Comparison of ENCODE assay signal across 1 cellular context in the genomic region with DNA sequence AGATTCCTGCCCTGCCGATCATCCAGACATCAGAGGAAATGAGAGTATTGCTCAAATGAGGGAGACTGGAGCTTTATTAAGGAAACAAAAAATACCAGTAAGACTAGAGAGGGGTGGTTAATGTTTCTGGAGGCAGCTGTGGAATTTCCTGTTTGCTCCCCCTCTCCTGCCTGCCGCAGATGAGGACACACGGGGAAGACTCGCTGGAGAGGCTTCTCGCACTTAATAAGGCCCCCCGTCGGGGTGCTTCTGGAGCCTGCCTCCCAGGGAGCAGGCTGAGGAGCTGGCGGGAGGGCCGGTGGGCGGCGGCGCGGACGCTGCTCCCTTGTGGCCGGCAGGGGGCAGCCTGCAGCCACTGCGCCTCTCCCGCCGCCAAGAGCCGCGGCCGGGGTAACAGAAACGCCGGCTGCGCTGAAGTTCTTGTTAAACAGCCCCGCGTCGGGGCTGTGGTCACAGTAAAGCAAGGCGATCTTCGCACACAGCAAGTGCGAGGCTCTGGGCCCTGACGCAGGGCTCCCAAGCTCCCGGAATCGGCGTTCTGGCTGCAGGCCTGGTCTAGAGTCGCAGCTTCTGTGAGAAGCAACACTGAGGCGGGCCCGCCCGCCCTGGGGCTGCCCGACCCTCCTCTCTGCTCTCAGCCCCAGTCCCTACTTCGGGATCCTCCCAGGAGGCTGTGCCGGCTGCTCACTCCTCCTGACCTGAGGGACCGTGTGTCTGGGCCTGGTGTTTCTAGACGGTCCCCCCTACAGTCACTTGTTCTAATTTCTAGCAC.
TF ChIP-seq lines count a peak whose summit lies in the region.

No MANE protein-coding gene starts in this region.

TF ChIP-seq in HepG2, 621 proteins besides CTCF, POLR2A, EP300 and RAD21:
- TF ChIP-seq HNRNPLL (IDR thresholded peaks at IDR 0.05; ENCODE audit: low read depth, low read length, poor library complexity, severe bottlenecking) (peak; percentile 61), ZNF782 (CRISPR knock-in tag; IDR thresholded peaks at IDR 0.05; ENCODE audit: borderline replicate concordance) (no peak), NFKBIZ (CRISPR knock-in tag; IDR thresholded peaks at IDR 0.05) (no peak), ZBTB38 (CRISPR knock-in tag; IDR thresholded peaks at IDR 0.05) (0 out of 2 replicates have a peak, but pooled peaks have one; percentile 14), STAG1 (CRISPR knock-in tag; IDR thresholded peaks at IDR 0.05) (peak; percentile 71), ATF7-NPFF (CRISPR knock-in tag; IDR thresholded peaks at IDR 0.05; ENCODE audit: low read depth) (peak; percentile 24; the same call in 1 of the 2 replicates), AGO2 (optimal IDR thresholded peaks at IDR 0.05; ENCODE audit: low read depth, low read length) (peak; percentile 95), CREB1 (IDR thresholded peaks at IDR 0.05) (no peak), CREB1 (CRISPR knock-in tag; IDR thresholded peaks at IDR 0.05) (no peak), RBFOX2 (IDR thresholded peaks at IDR 0.05; ENCODE audit: low read depth, low read length) (peak; percentile 71), ZNF446 (CRISPR knock-in tag; IDR thresholded peaks at IDR 0.05) (0 out of 2 replicates have a peak, but pooled peaks have one; percentile 40), ZNF572 (CRISPR knock-in tag; IDR thresholded peaks at IDR 0.05) (no peak), HOXA3 (CRISPR knock-in tag; IDR thresholded peaks at IDR 0.05) (peak; percentile 72), SUZ12 (IDR thresholded peaks at IDR 0.05; ENCODE audit: low read depth, low read length) (no peak), YY1 (IDR thresholded peaks at IDR 0.05; ENCODE audit: insufficient read depth, insufficient replicate concordance, low read depth, low read length) (peak; percentile 48), GABPB1 (CRISPR knock-in tag; IDR thresholded peaks at IDR 0.05) (peak; percentile 40; the same call in 1 of the 2 replicates)
- TF ChIP-seq, protein P1, sequence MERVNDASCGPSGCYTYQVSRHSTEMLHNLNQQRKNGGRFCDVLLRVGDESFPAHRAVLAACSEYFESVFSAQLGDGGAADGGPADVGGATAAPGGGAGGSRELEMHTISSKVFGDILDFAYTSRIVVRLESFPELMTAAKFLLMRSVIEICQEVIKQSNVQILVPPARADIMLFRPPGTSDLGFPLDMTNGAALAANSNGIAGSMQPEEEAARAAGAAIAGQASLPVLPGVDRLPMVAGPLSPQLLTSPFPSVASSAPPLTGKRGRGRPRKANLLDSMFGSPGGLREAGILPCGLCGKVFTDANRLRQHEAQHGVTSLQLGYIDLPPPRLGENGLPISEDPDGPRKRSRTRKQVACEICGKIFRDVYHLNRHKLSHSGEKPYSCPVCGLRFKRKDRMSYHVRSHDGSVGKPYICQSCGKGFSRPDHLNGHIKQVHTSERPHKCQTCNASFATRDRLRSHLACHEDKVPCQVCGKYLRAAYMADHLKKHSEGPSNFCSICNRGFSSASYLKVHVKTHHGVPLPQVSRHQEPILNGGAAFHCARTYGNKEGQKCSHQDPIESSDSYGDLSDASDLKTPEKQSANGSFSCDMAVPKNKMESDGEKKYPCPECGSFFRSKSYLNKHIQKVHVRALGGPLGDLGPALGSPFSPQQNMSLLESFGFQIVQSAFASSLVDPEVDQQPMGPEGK (CRISPR knock-in tag; IDR thresholded peaks at IDR 0.05), result peak; percentile 29; the same call in 1 of the 2 replicates
- TF ChIP-seq, protein P2, sequence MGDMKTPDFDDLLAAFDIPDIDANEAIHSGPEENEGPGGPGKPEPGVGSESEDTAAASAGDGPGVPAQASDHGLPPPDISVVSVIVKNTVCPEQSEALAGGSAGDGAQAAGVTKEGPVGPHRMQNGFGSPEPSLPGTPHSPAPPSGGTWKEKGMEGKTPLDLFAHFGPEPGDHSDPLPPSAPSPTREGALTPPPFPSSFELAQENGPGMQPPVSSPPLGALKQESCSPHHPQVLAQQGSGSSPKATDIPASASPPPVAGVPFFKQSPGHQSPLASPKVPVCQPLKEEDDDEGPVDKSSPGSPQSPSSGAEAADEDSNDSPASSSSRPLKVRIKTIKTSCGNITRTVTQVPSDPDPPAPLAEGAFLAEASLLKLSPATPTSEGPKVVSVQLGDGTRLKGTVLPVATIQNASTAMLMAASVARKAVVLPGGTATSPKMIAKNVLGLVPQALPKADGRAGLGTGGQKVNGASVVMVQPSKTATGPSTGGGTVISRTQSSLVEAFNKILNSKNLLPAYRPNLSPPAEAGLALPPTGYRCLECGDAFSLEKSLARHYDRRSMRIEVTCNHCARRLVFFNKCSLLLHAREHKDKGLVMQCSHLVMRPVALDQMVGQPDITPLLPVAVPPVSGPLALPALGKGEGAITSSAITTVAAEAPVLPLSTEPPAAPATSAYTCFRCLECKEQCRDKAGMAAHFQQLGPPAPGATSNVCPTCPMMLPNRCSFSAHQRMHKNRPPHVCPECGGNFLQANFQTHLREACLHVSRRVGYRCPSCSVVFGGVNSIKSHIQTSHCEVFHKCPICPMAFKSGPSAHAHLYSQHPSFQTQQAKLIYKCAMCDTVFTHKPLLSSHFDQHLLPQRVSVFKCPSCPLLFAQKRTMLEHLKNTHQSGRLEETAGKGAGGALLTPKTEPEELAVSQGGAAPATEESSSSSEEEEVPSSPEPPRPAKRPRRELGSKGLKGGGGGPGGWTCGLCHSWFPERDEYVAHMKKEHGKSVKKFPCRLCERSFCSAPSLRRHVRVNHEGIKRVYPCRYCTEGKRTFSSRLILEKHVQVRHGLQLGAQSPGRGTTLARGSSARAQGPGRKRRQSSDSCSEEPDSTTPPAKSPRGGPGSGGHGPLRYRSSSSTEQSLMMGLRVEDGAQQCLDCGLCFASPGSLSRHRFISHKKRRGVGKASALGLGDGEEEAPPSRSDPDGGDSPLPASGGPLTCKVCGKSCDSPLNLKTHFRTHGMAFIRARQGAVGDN (CRISPR knock-in tag; IDR thresholded peaks at IDR 0.05), result peak; percentile 52; the same call in 1 of the 2 replicates
- TF ChIP-seq, protein P3, sequence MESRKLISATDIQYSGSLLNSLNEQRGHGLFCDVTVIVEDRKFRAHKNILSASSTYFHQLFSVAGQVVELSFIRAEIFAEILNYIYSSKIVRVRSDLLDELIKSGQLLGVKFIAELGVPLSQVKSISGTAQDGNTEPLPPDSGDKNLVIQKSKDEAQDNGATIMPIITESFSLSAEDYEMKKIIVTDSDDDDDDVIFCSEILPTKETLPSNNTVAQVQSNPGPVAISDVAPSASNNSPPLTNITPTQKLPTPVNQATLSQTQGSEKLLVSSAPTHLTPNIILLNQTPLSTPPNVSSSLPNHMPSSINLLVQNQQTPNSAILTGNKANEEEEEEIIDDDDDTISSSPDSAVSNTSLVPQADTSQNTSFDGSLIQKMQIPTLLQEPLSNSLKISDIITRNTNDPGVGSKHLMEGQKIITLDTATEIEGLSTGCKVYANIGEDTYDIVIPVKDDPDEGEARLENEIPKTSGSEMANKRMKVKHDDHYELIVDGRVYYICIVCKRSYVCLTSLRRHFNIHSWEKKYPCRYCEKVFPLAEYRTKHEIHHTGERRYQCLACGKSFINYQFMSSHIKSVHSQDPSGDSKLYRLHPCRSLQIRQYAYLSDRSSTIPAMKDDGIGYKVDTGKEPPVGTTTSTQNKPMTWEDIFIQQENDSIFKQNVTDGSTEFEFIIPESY (CRISPR knock-in tag; IDR thresholded peaks at IDR 0.05), result peak; percentile 99
- TF ChIP-seq, protein P4, sequence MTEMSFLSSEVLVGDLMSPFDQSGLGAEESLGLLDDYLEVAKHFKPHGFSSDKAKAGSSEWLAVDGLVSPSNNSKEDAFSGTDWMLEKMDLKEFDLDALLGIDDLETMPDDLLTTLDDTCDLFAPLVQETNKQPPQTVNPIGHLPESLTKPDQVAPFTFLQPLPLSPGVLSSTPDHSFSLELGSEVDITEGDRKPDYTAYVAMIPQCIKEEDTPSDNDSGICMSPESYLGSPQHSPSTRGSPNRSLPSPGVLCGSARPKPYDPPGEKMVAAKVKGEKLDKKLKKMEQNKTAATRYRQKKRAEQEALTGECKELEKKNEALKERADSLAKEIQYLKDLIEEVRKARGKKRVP (CRISPR knock-in tag; IDR thresholded peaks at IDR 0.05), result no peak
- TF ChIP-seq, protein P5, sequence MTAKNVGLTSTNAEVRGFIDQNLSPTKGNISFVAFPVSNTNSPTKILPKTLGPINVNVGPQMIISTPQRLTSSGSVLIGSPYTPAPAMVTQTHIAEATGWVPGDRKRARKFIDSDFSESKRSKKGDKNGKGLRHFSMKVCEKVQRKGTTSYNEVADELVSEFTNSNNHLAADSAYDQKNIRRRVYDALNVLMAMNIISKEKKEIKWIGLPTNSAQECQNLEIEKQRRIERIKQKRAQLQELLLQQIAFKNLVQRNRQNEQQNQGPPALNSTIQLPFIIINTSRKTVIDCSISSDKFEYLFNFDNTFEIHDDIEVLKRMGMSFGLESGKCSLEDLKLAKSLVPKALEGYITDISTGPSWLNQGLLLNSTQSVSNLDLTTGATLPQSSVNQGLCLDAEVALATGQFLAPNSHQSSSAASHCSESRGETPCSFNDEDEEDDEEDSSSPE (CRISPR knock-in tag; IDR thresholded peaks at IDR 0.05), result peak; percentile 26; the same call in 1 of the 2 replicates
- TF ChIP-seq, protein P6, sequence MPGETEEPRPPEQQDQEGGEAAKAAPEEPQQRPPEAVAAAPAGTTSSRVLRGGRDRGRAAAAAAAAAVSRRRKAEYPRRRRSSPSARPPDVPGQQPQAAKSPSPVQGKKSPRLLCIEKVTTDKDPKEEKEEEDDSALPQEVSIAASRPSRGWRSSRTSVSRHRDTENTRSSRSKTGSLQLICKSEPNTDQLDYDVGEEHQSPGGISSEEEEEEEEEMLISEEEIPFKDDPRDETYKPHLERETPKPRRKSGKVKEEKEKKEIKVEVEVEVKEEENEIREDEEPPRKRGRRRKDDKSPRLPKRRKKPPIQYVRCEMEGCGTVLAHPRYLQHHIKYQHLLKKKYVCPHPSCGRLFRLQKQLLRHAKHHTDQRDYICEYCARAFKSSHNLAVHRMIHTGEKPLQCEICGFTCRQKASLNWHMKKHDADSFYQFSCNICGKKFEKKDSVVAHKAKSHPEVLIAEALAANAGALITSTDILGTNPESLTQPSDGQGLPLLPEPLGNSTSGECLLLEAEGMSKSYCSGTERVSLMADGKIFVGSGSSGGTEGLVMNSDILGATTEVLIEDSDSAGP (CRISPR knock-in tag; IDR thresholded peaks at IDR 0.05; ENCODE audit: borderline replicate concordance), result peak; percentile 38; the same call in 1 of the 2 replicates
- TF ChIP-seq, protein P7, sequence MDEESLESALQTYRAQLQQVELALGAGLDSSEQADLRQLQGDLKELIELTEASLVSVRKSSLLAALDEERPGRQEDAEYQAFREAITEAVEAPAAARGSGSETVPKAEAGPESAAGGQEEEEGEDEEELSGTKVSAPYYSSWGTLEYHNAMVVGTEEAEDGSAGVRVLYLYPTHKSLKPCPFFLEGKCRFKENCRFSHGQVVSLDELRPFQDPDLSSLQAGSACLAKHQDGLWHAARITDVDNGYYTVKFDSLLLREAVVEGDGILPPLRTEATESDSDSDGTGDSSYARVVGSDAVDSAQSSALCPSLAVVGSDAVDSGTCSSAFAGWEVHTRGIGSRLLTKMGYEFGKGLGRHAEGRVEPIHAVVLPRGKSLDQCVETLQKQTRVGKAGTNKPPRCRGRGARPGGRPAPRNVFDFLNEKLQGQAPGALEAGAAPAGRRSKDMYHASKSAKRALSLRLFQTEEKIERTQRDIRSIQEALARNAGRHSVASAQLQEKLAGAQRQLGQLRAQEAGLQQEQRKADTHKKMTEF (CRISPR knock-in tag; IDR thresholded peaks at IDR 0.05), result peak; percentile 19; the same call in 1 of the 2 replicates
TF ChIP-seq in HepG2: peak in this region for 16.
